ENCODE assay signal across 9 cellular contexts in the genomic region with DNA sequence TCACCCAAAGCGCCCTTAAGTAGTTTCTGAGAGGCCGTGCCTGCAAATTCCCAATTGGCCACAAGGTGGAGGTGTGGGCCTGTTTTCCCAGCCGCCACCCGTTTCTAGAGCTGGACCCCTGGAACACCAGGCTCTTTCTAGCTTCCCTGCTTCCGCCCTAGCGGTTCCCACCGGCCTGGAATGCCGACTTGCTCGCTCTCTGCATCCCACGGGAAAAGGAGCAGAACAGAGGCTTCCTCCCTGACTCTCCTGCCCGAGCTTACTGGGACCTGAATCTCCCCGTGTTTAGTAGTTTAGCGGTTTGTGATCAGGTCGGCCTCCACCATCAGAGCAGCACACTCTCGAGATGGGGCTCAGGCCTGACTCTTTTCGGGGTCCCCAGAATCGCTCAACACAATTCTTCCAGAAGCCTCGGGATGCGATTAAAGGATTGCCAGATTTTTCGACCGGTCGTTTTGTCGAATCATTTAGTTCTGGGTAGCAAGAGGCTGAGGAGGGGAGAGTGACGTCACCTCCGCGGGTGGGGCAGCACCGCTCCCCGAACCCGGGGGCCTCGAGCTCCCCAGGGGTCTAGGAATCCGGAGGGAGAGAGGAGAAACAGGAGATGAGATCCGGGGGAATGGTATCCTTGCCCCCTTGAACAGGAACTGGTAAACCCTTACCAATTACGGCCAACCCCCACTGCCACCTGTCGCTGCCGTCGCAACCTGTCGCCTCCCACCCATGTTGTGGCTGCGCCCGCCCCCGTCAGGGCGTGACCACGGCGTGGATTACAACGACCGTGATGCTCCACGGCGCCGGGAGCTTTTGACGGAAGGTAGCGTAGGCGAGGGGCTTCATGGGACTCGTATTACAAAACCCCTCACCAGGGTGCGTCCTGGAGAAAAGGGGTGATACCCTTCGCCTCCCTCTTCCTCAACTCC. TPM values are rescaled to one million over a fixed set of nuclear protein-coding genes. Genes with fewer than 3 reads are reported as not detected.
DNase-seq lines count a peak whose midpoint lies in the region; ATAC-seq, FAIRE-seq and TF ChIP-seq lines count a peak whose summit lies in the region.
"Had no signal": no experiment of that assay in that cellular context is flagged by ENCODE, and none has a peak within 500 bp of the region (broad histone marks: within the 10 kb centered on the region; RNA-seq: fewer than 3 reads in every experiment).

No MANE protein-coding gene starts in this region.

- peak overlapping the region; percentile 92 to 98 (median 97) for H3K27ac Mint-ChIP-seq in CD14-positive monocyte

- intact Hi-C loops in CD14-positive monocyte (cut with micrococcal nuclease): loop anchor here in 1 of 2 donors (1.0 to 5.0 kb wide), 3 partner anchors 104 to 425 kb away; no protein-coding TSS in a partner anchor
- intact Hi-C loops in left ventricle myocardium superior (cut with micrococcal nuclease): no loop called here
- intact Hi-C loops in sciatic nerve (cut with DNase I): loop anchor here (5.0 kb wide), 1 partner anchor 430 kb away; no protein-coding TSS in a partner anchor

- DNase-seq in CD14-positive monocyte (ENCODE audit: low spot score) (peak; percentile 79), M059J (ENCODE audit: low read depth) (peak; percentile 49), SW480 (ENCODE audit: low spot score) (peak; percentile 82), left ventricle myocardium superior (peak; percentile 83), sciatic nerve (ENCODE audit: low spot score) (peak; percentile 86), RCC 7860 (ENCODE audit: low spot score) (no peak)
- DNase-seq in activated naive CD8-positive, alpha-beta T cell treated with anti-CD3 and anti-CD28 coated beads, Interleukin-2, amount 50 U/mL, for 16 hours (ENCODE audit: low read depth, low spot score): peak; percentile 70

- H3K4me3 Mint-ChIP-seq in CD14-positive monocyte: peak overlapping the region; percentile 86 to 92

- peaks cover 3 to 20% (median 14%) of the 10 kb centered on the region in 3 donors for H3K27me3 Mint-ChIP-seq in CD14-positive monocyte (ENCODE audit: low read depth in 3 of 3)

- peaks cover 36% of the 10 kb centered on the region for H3K4me1 Mint-ChIP-seq in CD14-positive monocyte

- peaks cover 0 to 2% of the 10 kb centered on the region in 2 donors for H3K36me3 Mint-ChIP-seq in CD14-positive monocyte

- TF ChIP-seq CTCF in CD14-positive monocyte (IDR thresholded peaks at IDR 0.05): peak; percentile 93

- ATAC-seq in GM19455 (IDR thresholded peaks at IDR 0.05; ENCODE audit: unreplicated experiment): peak; percentile 57
- ATAC-seq in left ventricle myocardium superior: peak; percentile 86
- peak; percentile 87 for ATAC-seq in sciatic nerve

- H3K9me3 Mint-ChIP-seq in CD14-positive monocyte: peaks cover 0 to 10% (median 4%) of the 10 kb centered on the region in 7 donors

- FAIRE-seq in RCC 7860 (lab: Jason Lieb, UNC): no peak
- FAIRE-seq: TTC549 had no signal

RNA-seq across cellular contexts. Expression of a gene that starts 8.0 kb away (rescaled TPM):
- polyA plus RNA-seq in CD14-positive monocyte: under 1 TPM; 0.27 to 0.52 TPM
- total RNA-seq in M059J (2014; rRNA removed; shearing (Covaris generic)): 0.12 and 0.15 TPM in 2 replicates
- 0.32 TPM for total RNA-seq in left ventricle myocardium superior
- total RNA-seq in sciatic nerve: 3.4 TPM

RNA-seq across cellular contexts. Expression of a gene that starts 18.8 kb away (rescaled TPM):
- 10 to 100 TPM; 77.1 to 78.9 TPM for polyA plus RNA-seq in CD14-positive monocyte
- 74.0 and 116 TPM in 2 replicates for total RNA-seq in M059J (2014; rRNA removed; shearing (Covaris generic))
- 76.5 TPM for total RNA-seq in left ventricle myocardium superior
- 73.7 TPM for total RNA-seq in sciatic nerve

RNA-seq across cellular contexts. Expression of a gene that starts 26.7 kb away (rescaled TPM):
- polyA plus RNA-seq in CD14-positive monocyte: 10 to 100 TPM in 1 of 2 donors, 1 to 10 TPM in 1; 9.3 to 15.6 TPM
- total RNA-seq in M059J (2014; rRNA removed; shearing (Covaris generic)): 22.9 and 50.7 TPM in 2 replicates
- total RNA-seq in left ventricle myocardium superior: 10.6 TPM
- 21.3 TPM for total RNA-seq in sciatic nerve

RNA-seq across cellular contexts. Expression of a gene that starts 28.3 kb away (rescaled TPM):
- under 1 TPM in 1 of 2 donors, not detected in 1; 0.04 TPM for polyA plus RNA-seq in CD14-positive monocyte
- total RNA-seq in M059J (2014; rRNA removed; shearing (Covaris generic)): not detected in 2 replicates
- total RNA-seq in left ventricle myocardium superior: 2.5 TPM
- 2.7 TPM for total RNA-seq in sciatic nerve
